ENCODE assay signal across 32 cellular contexts in the genomic region with DNA sequence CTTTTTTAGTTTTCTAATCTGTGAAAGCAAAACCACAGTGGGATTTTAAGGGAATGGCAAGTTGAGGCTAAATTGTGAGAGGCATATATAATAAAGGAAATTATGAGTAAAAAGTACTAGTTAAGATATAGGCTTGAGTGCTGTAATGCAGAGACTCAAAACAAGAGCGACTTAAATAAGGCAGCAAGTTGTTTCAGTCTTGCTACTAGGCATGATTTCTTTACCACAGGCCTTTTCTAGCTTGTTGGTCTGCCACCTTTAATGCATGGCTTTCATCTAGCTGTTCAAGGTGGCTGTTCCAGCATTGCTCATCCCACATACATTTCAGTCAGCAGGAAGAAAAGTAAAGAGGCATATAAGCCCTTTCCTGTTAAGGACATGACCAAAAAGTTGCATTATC.
"Had no signal": no experiment of that assay in that cellular context is flagged by ENCODE, and none has a peak within 500 bp of the region (broad histone marks: within the 10 kb centered on the region; RNA-seq: fewer than 3 reads in every experiment).

No MANE protein-coding gene starts in this region.

- H3K27me3 Mint-ChIP-seq: T-cell had no signal

- H3K27ac Mint-ChIP-seq: T-cell had no signal

- FAIRE-seq: RCC 7860 had no signal

- ATAC-seq: Panc1, Right ventricle myocardium inferior, SK-N-SH treated with all-trans-retinoic acid at 6 μM for 48 hours, T-cell had no signal

- H2AFZ ChIP-seq: PC-9 had no signal

- H3K9me3 ChIP-seq: SJCRH30 had no signal

- H3K4me1 Mint-ChIP-seq: T-cell had no signal

- H3K4me2 ChIP-seq: PC-9 had no signal

- H3K4me1 ChIP-seq: SJCRH30 had no signal

- H3K4me3 ChIP-seq: PC-9, SJCRH30, SK-N-MC had no signal

- DNase-seq: Karpas-422, MM.1S, MV-4-11, NCI-H1092, NCI-H1105, NCI-H1417 treated with DMSO at 0.1 percent for 48 hours, NCI-H1436 treated with DMSO at 0.1 percent for 48 hours, NCI-H1694 treated with DMSO at 0.1 percent for 48 hours, NCI-H187 treated with DMSO at 0.1 percent for 48 hours, NCI-H2029, NCI-H2081, NCI-H2171 treated with DMSO at 0.1 percent for 48 hours, NCI-H2227 treated with DMSO at 0.1 percent for 48 hours, NCI-H345, NCI-H446 treated with DMSO at 0.1 percent for 48 hours, NCI-H510A, NCI-H524, NCI-H526, NCI-H69, NCI-H748 treated with DMSO at 0.1 percent for 48 hours, NCI-H82, PC-9, SHP77, SIG-M5, SJCRH30, T-cell had no signal

- H3K27ac ChIP-seq: PC-9, RWPE1, SJCRH30, SK-N-MC had no signal

- H3K27me3 ChIP-seq: SJCRH30 had no signal

- H3K36me3 ChIP-seq: SJCRH30 had no signal

- H3K4me3 Mint-ChIP-seq: T-cell had no signal

- H3K36me3 Mint-ChIP-seq: T-cell had no signal
